In genomic region chr4:36249605-36250004, GRCh38 we compare ENCODE assay signal across 22 cellular contexts. TPM values are rescaled to one million over a fixed set of nuclear protein-coding genes. Genes with fewer than 3 reads are reported as not detected.
"Had no signal": no experiment of that assay in that cellular context is flagged by ENCODE, and none has a peak within 500 bp of the region (broad histone marks: within the 10 kb centered on the region; RNA-seq: fewer than 3 reads in every experiment).

No MANE protein-coding gene starts in this region.

- H3K4me3 Mint-ChIP-seq: natural killer cell treated with Interleukin-12 subunit alpha and Interleukin-12 subunit beta and Interleukin-15 and Interleukin-18, amount 100 ng/mL, for 72 hours; stimulated activated naive CD8-positive, alpha-beta T cell treated with anti-CD3 and anti-CD28 coated beads, Interleukin-15, Interleukin-2, amounts not matched to agents 100 ng/mL and 50 ng/mL, for 24 hours had no signal

- H3K27me3 ChIP-seq: pancreas, transverse colon had no signal

- H3K36me3 Mint-ChIP-seq: natural killer cell treated with Interleukin-12 subunit alpha and Interleukin-12 subunit beta and Interleukin-15 and Interleukin-18, amount 100 ng/mL, for 72 hours had no signal

- H3K9me3 ChIP-seq: heart left ventricle, pancreas, thoracic aorta, transverse colon had no signal

- H3K4me3 ChIP-seq: heart left ventricle, lung, pancreas, smooth muscle cell, thoracic aorta, transverse colon had no signal

- H3K4me1 ChIP-seq: pancreas, transverse colon had no signal

- H3K4me2 ChIP-seq: smooth muscle cell had no signal

- H3K27ac ChIP-seq: heart left ventricle, pancreas, thoracic aorta, transverse colon had no signal

- H3K9me3 Mint-ChIP-seq: natural killer cell treated with Interleukin-12 subunit alpha and Interleukin-12 subunit beta and Interleukin-15 and Interleukin-18, amount 100 ng/mL, for 72 hours; stimulated activated naive CD8-positive, alpha-beta T cell treated with anti-CD3 and anti-CD28 coated beads, Interleukin-15, Interleukin-2, amounts not matched to agents 100 ng/mL and 50 ng/mL, for 24 hours had no signal

- H3K36me3 ChIP-seq: heart left ventricle, pancreas, thoracic aorta, transverse colon had no signal

- H3K27me3 Mint-ChIP-seq: natural killer cell treated with Interleukin-12 subunit alpha and Interleukin-12 subunit beta and Interleukin-15 and Interleukin-18, amount 100 ng/mL, for 72 hours; stimulated activated naive CD8-positive, alpha-beta T cell treated with anti-CD3 and anti-CD28 coated beads, Interleukin-15, Interleukin-2, amounts not matched to agents 100 ng/mL and 50 ng/mL, for 24 hours had no signal

- ATAC-seq: esophagus mucosa; heart left ventricle; left colon; left ventricle myocardium superior; natural killer cell treated with Interleukin-12 subunit alpha and Interleukin-12 subunit beta and Interleukin-15 and Interleukin-18, amount 100 ng/mL, for 72 hours; pancreas; right cardiac atrium had no signal

- FAIRE-seq: endometrium, pancreas had no signal

- DNase-seq: effector memory CD4-positive, alpha-beta T cell; heart left ventricle; hippocampal formation; left colon; left ventricle myocardium superior; mesenchymal stem cell; midbrain; occipital lobe; pancreas; right cardiac atrium; stimulated activated CD4-positive, alpha-beta T cell treated with anti-CD3 and anti-CD28 coated beads, Interleukin-2, amount 100 ng/mL, for 48 hours; transverse colon had no signal

RNA-seq across cellular contexts. Expression of gene DTHD1, which starts 31.8 kb away (rescaled TPM):
- total RNA-seq: fibroblast of lung, glomerular endothelial cell, kidney epithelial cell, smooth muscle cell had no signal
- polyA plus RNA-seq: fibroblast of lung, heart left ventricle, pancreas, smooth muscle cell had no signal
